20 cellular contexts compared by ENCODE assay signal in genomic region chr2:157989227-157989626, GRCh38.
DNase-seq lines count a peak whose midpoint lies in the region; ATAC-seq and TF ChIP-seq lines count a peak whose summit lies in the region.
"Had no signal": no experiment of that assay in that cellular context is flagged by ENCODE, and none has a peak within 500 bp of the region (broad histone marks: within the 10 kb centered on the region; RNA-seq: fewer than 3 reads in every experiment).

No MANE protein-coding gene starts in this region.

- no peaks in the 10 kb centered on the region for H3K27me3 Mint-ChIP-seq in GM23338 (ENCODE audit: insufficient read depth, low read depth, poor library complexity)
- H3K27me3 Mint-ChIP-seq: activated CD4-positive, alpha-beta T cell treated with anti-CD3 and anti-CD28 coated beads, Interleukin-2, amount 10 ng/mL, durations not matched to agents 7 days and 5 days; dendritic cell treated with granulocyte-macrophage colony-stimulating factor and Interleukin-4, amounts not matched to agents 40 ng/mL and 50 ng/mL, for 4 days had no signal

- H3K4me1 Mint-ChIP-seq in GM23338: peaks cover 6% of the 10 kb centered on the region; the same call in 2 of the 3 replicates
- H3K4me1 Mint-ChIP-seq: activated CD4-positive, alpha-beta T cell treated with anti-CD3 and anti-CD28 coated beads, Interleukin-2, amount 10 ng/mL, durations not matched to agents 7 days and 5 days; activated naive CD8-positive, alpha-beta T cell treated with anti-CD3 and anti-CD28 coated beads, Interleukin-2, amount 50 U/mL, for 24 hours; CD8-positive, alpha-beta memory T cell had no signal

- TF ChIP-seq CTCF in GM23338 (conservative IDR thresholded peaks at IDR 0.05; ENCODE audit: low read depth in 2 of 2): peak in 1 of 2 experiments; percentile 10; a peak in 1 of 4 replicates

- H3K9me2 ChIP-seq in GM23338 (ENCODE audit: insufficient read depth) (peaks cover 9% of the 10 kb centered on the region), Karpas-422 (replicated peaks; ENCODE audit: insufficient read depth, low read length) (no peaks in the 10 kb centered on the region)

- H3K36me3 Mint-ChIP-seq in GM23338 (ENCODE audit: low read depth): no peaks in the 10 kb centered on the region

- H3K27ac Mint-ChIP-seq in GM23338: no peak overlapping the region
- H3K27ac Mint-ChIP-seq: activated CD4-positive, alpha-beta T cell treated with anti-CD3 and anti-CD28 coated beads, Interleukin-2, amount 10 ng/mL, durations not matched to agents 7 days and 5 days; activated naive CD8-positive, alpha-beta T cell treated with anti-CD3 and anti-CD28 coated beads, Interleukin-2, amount 50 U/mL, for 24 hours; CD8-positive, alpha-beta memory T cell; dendritic cell treated with granulocyte-macrophage colony-stimulating factor and Interleukin-4, amounts not matched to agents 40 ng/mL and 50 ng/mL, for 4 days; HFFc6 had no signal

- DNase-seq in GM23338 (ENCODE audit: low spot score): no peak
- peak; percentile 79 for DNase-seq in NCI-H2171 (lab: John Stamatoyannopoulos, UW)
- DNase-seq in anterior cingulate cortex (lab: John Stamatoyannopoulos, UW): peak in 32 of 58 donors; percentile 4 to 72 (median 34)
- DNase-seq in middle frontal gyrus (ENCODE audit: extremely low spot score, low spot score): peak; percentile 23
- no peak for DNase-seq in NCI-H1105 treated with DMSO at 0.1 percent for 48 hours (lab: John Stamatoyannopoulos, UW)
- no peak for DNase-seq in activated gamma-delta T cell (lab: John Stamatoyannopoulos, UW)
- no peak for DNase-seq in Karpas-422
- DNase-seq: activated CD4-positive, alpha-beta T cell treated with anti-CD3 and anti-CD28 coated beads, Interleukin-2, amount 10 ng/mL, durations not matched to agents 7 days and 5 days; activated naive CD8-positive, alpha-beta T cell treated with anti-CD3 and anti-CD28 coated beads, Interleukin-2, amount 50 U/mL, for 24 hours; CD8-positive, alpha-beta memory T cell; foreskin keratinocyte; HFFc6; NCI-H187 treated with DMSO at 0.1 percent for 48 hours; NCI-H446 treated with DMSO at 0.1 percent for 48 hours; nucleus accumbens; stimulated activated CD4-positive, alpha-beta T cell treated with anti-CD3 and anti-CD28 coated beads, Interleukin-4, amount 100 ng/mL, for 4 hours; stomach; trophoblast cell had no signal

- no peak overlapping the region for H3K27ac ChIP-seq in GM23338 (ENCODE audit: low read depth)
- no peak overlapping the region for H3K27ac ChIP-seq in Karpas-422 (ENCODE audit: low read length)
- H3K27ac ChIP-seq: foreskin keratinocyte, stomach had no signal

- H3K27me3 ChIP-seq in GM23338 (ENCODE audit: insufficient read depth) (no peaks in the 10 kb centered on the region), Karpas-422 (ENCODE audit: low read length) (no peaks in the 10 kb centered on the region)
- H3K27me3 ChIP-seq: stomach had no signal

- no peaks in the 10 kb centered on the region for H3F3A ChIP-seq in GM23338 (replicated peaks; ENCODE audit: low read depth)

- H3K4me3 ChIP-seq in GM23338 (no peak overlapping the region), Karpas-422 (ENCODE audit: low read length) (no peak overlapping the region)
- H3K4me3 ChIP-seq: stomach had no signal

- peak; percentile 38; the same call in 2 of the 3 replicates for ATAC-seq in GM23338
- ATAC-seq: activated naive CD8-positive, alpha-beta T cell treated with anti-CD3 and anti-CD28 coated beads, Interleukin-2, amount 50 U/mL, for 24 hours; foreskin keratinocyte; Right ventricle myocardium inferior had no signal

- no peaks in the 10 kb centered on the region for H4K20me1 ChIP-seq in GM23338 (replicated peaks; ENCODE audit: insufficient read depth)
- H4K20me1 ChIP-seq in Karpas-422 (ENCODE audit: insufficient read depth, low read depth, low read length): no peaks in the 10 kb centered on the region

- H3K4me2 ChIP-seq in GM23338 (no peak overlapping the region), Karpas-422 (ENCODE audit: low read depth, low read length, poor library complexity, severe bottlenecking) (no peak overlapping the region)

- H3K9me3 ChIP-seq in Karpas-422 (ENCODE audit: low read length): no peaks in the 10 kb centered on the region
- H3K9me3 ChIP-seq: stomach had no signal

- H3K9ac ChIP-seq in Karpas-422 (ENCODE audit: low read length): no peak overlapping the region

- H3K9me3 Mint-ChIP-seq in GM23338: no peaks in the 10 kb centered on the region
- H3K9me3 Mint-ChIP-seq: activated naive CD8-positive, alpha-beta T cell treated with anti-CD3 and anti-CD28 coated beads, Interleukin-2, amount 50 U/mL, for 24 hours; CD8-positive, alpha-beta memory T cell; dendritic cell treated with granulocyte-macrophage colony-stimulating factor and Interleukin-4, amounts not matched to agents 40 ng/mL and 50 ng/mL, for 4 days; HFFc6 had no signal

- H3K36me3 ChIP-seq in GM23338 (ENCODE audit: insufficient read depth) (no peaks in the 10 kb centered on the region), Karpas-422 (ENCODE audit: insufficient read depth, low read length) (no peaks in the 10 kb centered on the region)
- H3K36me3 ChIP-seq: stomach had no signal

- H3K4me3 Mint-ChIP-seq in GM23338: no peak overlapping the region
- H3K4me3 Mint-ChIP-seq: activated CD4-positive, alpha-beta T cell treated with anti-CD3 and anti-CD28 coated beads, Interleukin-2, amount 10 ng/mL, durations not matched to agents 7 days and 5 days; activated naive CD8-positive, alpha-beta T cell treated with anti-CD3 and anti-CD28 coated beads, Interleukin-2, amount 50 U/mL, for 24 hours; CD8-positive, alpha-beta memory T cell; dendritic cell treated with granulocyte-macrophage colony-stimulating factor and Interleukin-4, amounts not matched to agents 40 ng/mL and 50 ng/mL, for 4 days; HFFc6 had no signal

- H3K79me2 ChIP-seq in GM23338 (replicated peaks; ENCODE audit: insufficient read depth) (no peaks in the 10 kb centered on the region), Karpas-422 (ENCODE audit: low read length) (no peaks in the 10 kb centered on the region)

- H3K4me1 ChIP-seq in GM23338 (ENCODE audit: insufficient read depth): no peaks in the 10 kb centered on the region
- no peaks in the 10 kb centered on the region for H3K4me1 ChIP-seq in Karpas-422 (ENCODE audit: low read length)
- H3K4me1 ChIP-seq: foreskin keratinocyte, stomach had no signal

- H2AFZ ChIP-seq in GM23338 (no peak overlapping the region), Karpas-422 (ENCODE audit: low read length) (no peak overlapping the region)

TF ChIP-seq in GM23338, 12 proteins besides CTCF, POLR2A, EP300 and RAD21:
- no peak for TF ChIP-seq POLR2AphosphoS5 (IDR thresholded peaks at IDR 0.05; ENCODE audit: low read depth)
- no peak for TF ChIP-seq STAT1 (IDR thresholded peaks at IDR 0.05; ENCODE audit: unreplicated experiment)
- no peak for TF ChIP-seq CREB1 (CRISPR knock-in tag; IDR thresholded peaks at IDR 0.05; ENCODE audit: low read depth)
- TF ChIP-seq EZH2phosphoT487 (IDR thresholded peaks at IDR 0.05; ENCODE audit: unreplicated experiment): no peak
- TF ChIP-seq ZNF331 (CRISPR knock-in tag; IDR thresholded peaks at IDR 0.05; ENCODE audit: low read depth): no peak
- no peak for TF ChIP-seq NANOG (IDR thresholded peaks at IDR 0.05; ENCODE audit: borderline replicate concordance)
- TF ChIP-seq, protein P1, sequence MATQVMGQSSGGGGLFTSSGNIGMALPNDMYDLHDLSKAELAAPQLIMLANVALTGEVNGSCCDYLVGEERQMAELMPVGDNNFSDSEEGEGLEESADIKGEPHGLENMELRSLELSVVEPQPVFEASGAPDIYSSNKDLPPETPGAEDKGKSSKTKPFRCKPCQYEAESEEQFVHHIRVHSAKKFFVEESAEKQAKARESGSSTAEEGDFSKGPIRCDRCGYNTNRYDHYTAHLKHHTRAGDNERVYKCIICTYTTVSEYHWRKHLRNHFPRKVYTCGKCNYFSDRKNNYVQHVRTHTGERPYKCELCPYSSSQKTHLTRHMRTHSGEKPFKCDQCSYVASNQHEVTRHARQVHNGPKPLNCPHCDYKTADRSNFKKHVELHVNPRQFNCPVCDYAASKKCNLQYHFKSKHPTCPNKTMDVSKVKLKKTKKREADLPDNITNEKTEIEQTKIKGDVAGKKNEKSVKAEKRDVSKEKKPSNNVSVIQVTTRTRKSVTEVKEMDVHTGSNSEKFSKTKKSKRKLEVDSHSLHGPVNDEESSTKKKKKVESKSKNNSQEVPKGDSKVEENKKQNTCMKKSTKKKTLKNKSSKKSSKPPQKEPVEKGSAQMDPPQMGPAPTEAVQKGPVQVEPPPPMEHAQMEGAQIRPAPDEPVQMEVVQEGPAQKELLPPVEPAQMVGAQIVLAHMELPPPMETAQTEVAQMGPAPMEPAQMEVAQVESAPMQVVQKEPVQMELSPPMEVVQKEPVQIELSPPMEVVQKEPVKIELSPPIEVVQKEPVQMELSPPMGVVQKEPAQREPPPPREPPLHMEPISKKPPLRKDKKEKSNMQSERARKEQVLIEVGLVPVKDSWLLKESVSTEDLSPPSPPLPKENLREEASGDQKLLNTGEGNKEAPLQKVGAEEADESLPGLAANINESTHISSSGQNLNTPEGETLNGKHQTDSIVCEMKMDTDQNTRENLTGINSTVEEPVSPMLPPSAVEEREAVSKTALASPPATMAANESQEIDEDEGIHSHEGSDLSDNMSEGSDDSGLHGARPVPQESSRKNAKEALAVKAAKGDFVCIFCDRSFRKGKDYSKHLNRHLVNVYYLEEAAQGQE (IDR thresholded peaks at IDR 0.05; ENCODE audit: unreplicated experiment): no peak
- no peak for TF ChIP-seq ZNF114 (CRISPR knock-in tag; IDR thresholded peaks at IDR 0.05)
- TF ChIP-seq ETS1 (IDR thresholded peaks at IDR 0.05): no peak
- no peak for TF ChIP-seq JUNB (IDR thresholded peaks at IDR 0.05; ENCODE audit: unreplicated experiment)
- no peak for TF ChIP-seq EZH2 (IDR thresholded peaks at IDR 0.05; ENCODE audit: low read depth, unreplicated experiment)

Comparison
In these comparisons a context has a peak if more than half of its experiments do, and no peak if none do; other contexts are left out.
1. DNase-seq: peak in NCI-H2171 (single experiment), anterior cingulate cortex (32 of 58) and middle frontal gyrus (single experiment); none in GM23338 (single experiment), NCI-H1105 treated with DMSO at 0.1 percent for 48 hours (single experiment), activated gamma-delta T cell (single experiment) and Karpas-422 (single experiment).